ENCODE assay signal across 8 cellular contexts in genomic region chrX:63250253-63250868, GRCh38.
DNase-seq lines count a peak whose midpoint lies in the region; ATAC-seq, FAIRE-seq and TF ChIP-seq lines count a peak whose summit lies in the region.

No MANE protein-coding gene starts in this region.

- FAIRE-seq in G401.6 (lab: Jason Lieb, UNC): peak; percentile 99

- no peaks in the 10 kb centered on the region for H3K36me3 Mint-ChIP-seq in activated naive CD8-positive, alpha-beta T cell treated with anti-CD3 and anti-CD28 coated beads, Interleukin-2, amount 10 ng/mL, durations not matched to agents 7 days and 5 days

- dilution Hi-C loops in IMR-90 (cut with HindIII; ENCODE audit: low sequenced_read_pairs, unreplicated experiment): no loop called here

- no peak overlapping the region for H2AFZ ChIP-seq in IMR-90 (replicated peaks; ENCODE audit: low read length, poor library complexity)
- no peak overlapping the region for H2AFZ ChIP-seq in smooth muscle cell (ENCODE audit: low read depth)

- H3K27ac ChIP-seq in IMR-90 (ENCODE audit: insufficient read depth, low read length) (no peak overlapping the region), right cardiac atrium (ENCODE audit: low read length) (no peak overlapping the region), smooth muscle cell (ENCODE audit: low read depth) (no peak overlapping the region)

- DNase-seq in IMR-90 (peak; percentile 85), right cardiac atrium (no peak), smooth muscle cell (lab: John Stamatoyannopoulos, UW; ENCODE audit: unreplicated experiment) (no peak), HuH-7 (ENCODE audit: low spot score) (no peak), NCI-H2227 (lab: John Stamatoyannopoulos, UW; ENCODE audit: unreplicated experiment) (no peak)
- DNase-seq in activated naive CD8-positive, alpha-beta T cell treated with anti-CD3 and anti-CD28 coated beads, Interleukin-2, amount 10 ng/mL, durations not matched to agents 7 days and 5 days: no peak

- WGBS in IMR-90 (ENCODE audit: extremely low coverage in 2 of 2, insufficient read length in 1 of 2), 2 experiments: no CpG with 5 or more reads among the region's 3 CpGs
- 32% methylated on average over 3 of the region's 3 CpGs for WGBS in right cardiac atrium
- 38% methylated on average over 3 of the region's 3 CpGs for WGBS in smooth muscle cell (ENCODE audit: low lambda C conversion rate)

- H2BK5ac ChIP-seq in IMR-90 (ENCODE audit: low read depth, low read length, poor library complexity, severe bottlenecking): no peak overlapping the region

- H2AK9ac ChIP-seq in IMR-90 (replicated peaks; ENCODE audit: low read depth, low read length, poor library complexity): no peak overlapping the region

- no peaks in the 10 kb centered on the region for H3K79me2 ChIP-seq in smooth muscle cell (ENCODE audit: low read depth)

- H3K4me3 ChIP-seq in IMR-90 (ENCODE audit: insufficient read depth, low read depth, low read length) (no peak overlapping the region), right cardiac atrium (ENCODE audit: low read length) (no peak overlapping the region), smooth muscle cell (no peak overlapping the region)

- no peaks in the 10 kb centered on the region for H3K9me1 ChIP-seq in IMR-90 (ENCODE audit: insufficient read depth, low read length)

- H3K27ac Mint-ChIP-seq in activated naive CD8-positive, alpha-beta T cell treated with anti-CD3 and anti-CD28 coated beads, Interleukin-2, amount 10 ng/mL, durations not matched to agents 7 days and 5 days: no peak overlapping the region

- H3K4me1 ChIP-seq in IMR-90 (ENCODE audit: control insufficient read depth, insufficient read depth, low read length) (no peaks in the 10 kb centered on the region), right cardiac atrium (ENCODE audit: control insufficient read depth, insufficient read depth, low read length) (no peaks in the 10 kb centered on the region), smooth muscle cell (ENCODE audit: low read depth) (no peaks in the 10 kb centered on the region)

- intact Hi-C loops in IMR-90 (cut with micrococcal nuclease) (no loop called here), right cardiac atrium (cut with DNase I) (no loop called here)

- peak; percentile 98 for TF ChIP-seq CTCF in IMR-90 (conservative IDR thresholded peaks at IDR 0.05; ENCODE audit: low read depth, low read length)
- TF ChIP-seq CTCF in smooth muscle cell (IDR thresholded peaks at IDR 0.05; ENCODE audit: borderline replicate concordance, insufficient read depth, poor library complexity, severe bottlenecking): peak; percentile 68

- H4K20me1 ChIP-seq in IMR-90 (ENCODE audit: insufficient read depth, low read length) (no peaks in the 10 kb centered on the region), smooth muscle cell (ENCODE audit: low read depth) (no peaks in the 10 kb centered on the region)

- H4K5ac ChIP-seq in IMR-90 (ENCODE audit: low read depth, low read length): no peak overlapping the region

- H3K9ac ChIP-seq in IMR-90 (ENCODE audit: low read depth, low read length) (no peak overlapping the region), smooth muscle cell (ENCODE audit: low read depth) (no peak overlapping the region)

- no peaks in the 10 kb centered on the region for H3K27me3 Mint-ChIP-seq in activated naive CD8-positive, alpha-beta T cell treated with anti-CD3 and anti-CD28 coated beads, Interleukin-2, amount 10 ng/mL, durations not matched to agents 7 days and 5 days

- no peak overlapping the region for H2BK15ac ChIP-seq in IMR-90 (ENCODE audit: low read depth, low read length)

- no peaks in the 10 kb centered on the region for H3K79me1 ChIP-seq in IMR-90 (ENCODE audit: low read depth in 1 of 2, low read length in 2 of 2)

- H3F3A ChIP-seq in smooth muscle cell (ENCODE audit: low read depth): no peaks in the 10 kb centered on the region

- no peaks in the 10 kb centered on the region for H3K9me3 Mint-ChIP-seq in activated naive CD8-positive, alpha-beta T cell treated with anti-CD3 and anti-CD28 coated beads, Interleukin-2, amount 10 ng/mL, durations not matched to agents 7 days and 5 days

- no peak overlapping the region for H3K23ac ChIP-seq in IMR-90 (ENCODE audit: low read depth, low read length)

- H3K36me3 ChIP-seq in IMR-90 (ENCODE audit: control insufficient read depth, insufficient read depth, low read length) (no peaks in the 10 kb centered on the region), smooth muscle cell (ENCODE audit: low read depth) (no peaks in the 10 kb centered on the region)

- H3K56ac ChIP-seq in IMR-90 (ENCODE audit: extremely low read depth, insufficient read depth, low read length): no peak overlapping the region

- ATAC-seq in GM21619 (IDR thresholded peaks at IDR 0.05; ENCODE audit: unreplicated experiment) (peak; percentile 100), IMR-90 (ENCODE audit: low read depth) (peak; percentile 100), right cardiac atrium (peak; percentile 79 to 81)
- peak; percentile 61 for ATAC-seq in activated naive CD8-positive, alpha-beta T cell treated with anti-CD3 and anti-CD28 coated beads, Interleukin-2, amount 10 ng/mL, durations not matched to agents 7 days and 5 days (ENCODE audit: low read depth)

- H4K91ac ChIP-seq in IMR-90 (ENCODE audit: insufficient read depth, low read depth, low read length): no peak overlapping the region

- no peak overlapping the region for H3K4me2 ChIP-seq in IMR-90 (ENCODE audit: low read depth, low read length)
- H3K4me2 ChIP-seq in smooth muscle cell: no peak overlapping the region

- H3K4me1 Mint-ChIP-seq in activated naive CD8-positive, alpha-beta T cell treated with anti-CD3 and anti-CD28 coated beads, Interleukin-2, amount 10 ng/mL, durations not matched to agents 7 days and 5 days: peaks cover 1% of the 10 kb centered on the region

- TF ChIP-seq POLR2A in IMR-90 (IDR thresholded peaks at IDR 0.05; ENCODE audit: low read depth, low read length): no peak

- in situ Hi-C loops in IMR-90 (cut with MboI; ENCODE audit: low sequenced_read_pairs): no loop called here

- no peak overlapping the region for H3K4ac ChIP-seq in IMR-90 (ENCODE audit: low read depth, low read length)

- no peak overlapping the region for H3K14ac ChIP-seq in IMR-90 (replicated peaks; ENCODE audit: low read depth, low read length)

- H2BK120ac ChIP-seq in IMR-90 (ENCODE audit: low read depth, low read length): no peak overlapping the region

- no peak overlapping the region for H4K8ac ChIP-seq in IMR-90 (ENCODE audit: low read depth in 2 of 2, low read length in 2 of 2)

- POLR2A ChIA-PET in IMR-90 (lab: Charles Lee; ENCODE audit: unreplicated experiment): no interaction called here
- POLR2A ChIA-PET in activated naive CD8-positive, alpha-beta T cell treated with anti-CD3 and anti-CD28 coated beads, Interleukin-2, amount 10 ng/mL, durations not matched to agents 7 days and 5 days (lab: Charles Lee): no interaction called here

- BruUV-seq in IMR-90 (replicated peaks; lab: Mats Ljungman, UMichigan): no TSS peak

- CTCF ChIA-PET in IMR-90 (lab: Yijun Ruan, JAX): interaction anchor here (0.6 to 1.0 kb wide), 2 partner anchors 20 to 25 kb away, joined by 3 to 4 read pairs; no protein-coding TSS in a partner anchor

- H3K18ac ChIP-seq in IMR-90 (ENCODE audit: low read depth, low read length): no peak overlapping the region

- peak; percentile 77 for TF ChIP-seq RAD21 in IMR-90 (IDR thresholded peaks at IDR 0.05; ENCODE audit: low read length)

- H2BK20ac ChIP-seq in IMR-90 (ENCODE audit: low read depth, low read length): no peak overlapping the region

- H3K27me3 ChIP-seq in IMR-90 (ENCODE audit: control insufficient read depth, insufficient read depth, low read length): no peaks in the 10 kb centered on the region
- no peaks in the 10 kb centered on the region for H3K27me3 ChIP-seq in right cardiac atrium (ENCODE audit: control insufficient read depth, insufficient read depth)
- no peaks in the 10 kb centered on the region for H3K27me3 ChIP-seq in smooth muscle cell (ENCODE audit: low read depth)

- H2AK5ac ChIP-seq in IMR-90 (ENCODE audit: low read depth, low read length): no peak overlapping the region

- H3K9me3 ChIP-seq in IMR-90 (ENCODE audit: control insufficient read depth, insufficient read depth, low read length) (no peaks in the 10 kb centered on the region), right cardiac atrium (ENCODE audit: control insufficient read depth, low read length) (no peaks in the 10 kb centered on the region), smooth muscle cell (replicated peaks; ENCODE audit: low read depth) (no peaks in the 10 kb centered on the region)

- no peak overlapping the region for H3K4me3 Mint-ChIP-seq in activated naive CD8-positive, alpha-beta T cell treated with anti-CD3 and anti-CD28 coated beads, Interleukin-2, amount 10 ng/mL, durations not matched to agents 7 days and 5 days

TF ChIP-seq in IMR-90, 13 proteins besides CTCF, POLR2A, EP300 and RAD21:
- TF ChIP-seq RFX5 (IDR thresholded peaks at IDR 0.05; ENCODE audit: low read depth, low read length) (no peak), USF2 (IDR thresholded peaks at IDR 0.05; ENCODE audit: low read depth, low read length) (no peak), SMC3 (IDR thresholded peaks at IDR 0.05; ENCODE audit: low read depth, low read length) (peak; percentile 71), MAFK (IDR thresholded peaks at IDR 0.05; ENCODE audit: low read depth, low read length) (0 out of 2 replicates have a peak, but pooled peaks have one; percentile 5)
